In genomic region chr2:158496986-158497385, GRCh38 we compare ENCODE assay signal across 21 cellular contexts. TPM values are rescaled to one million over a fixed set of nuclear protein-coding genes. Genes with fewer than 3 reads are reported as not detected.
A peak's percentile ranks its signal among the peaks of the same experiment; 100 is the strongest.
DNase-seq lines count a peak whose midpoint lies in the region; ATAC-seq, FAIRE-seq and TF ChIP-seq lines count a peak whose summit lies in the region.
"Had no signal": no experiment of that assay in that cellular context is flagged by ENCODE, and none has a peak within 500 bp of the region (broad histone marks: within the 10 kb centered on the region; RNA-seq: fewer than 3 reads in every experiment).

No MANE protein-coding gene starts in this region.

- no TSS peak for BruUV-seq in Calu3 (replicated peaks; lab: Mats Ljungman, UMichigan)

- intact Hi-C loops in Calu3 (cut with micrococcal nuclease; ENCODE audit: unreplicated experiment), result loop anchor here (1.0 to 2.0 kb wide), 2 partner anchors 8 to 38 kb away; no protein-coding TSS in a partner anchor

- no peaks in the 10 kb centered on the region for H3K27me3 Mint-ChIP-seq in Calu3 (ENCODE audit: unreplicated experiment)
- no peaks in the 10 kb centered on the region for H3K27me3 Mint-ChIP-seq in WTC11 (ENCODE audit: low read depth)
- H3K27me3 Mint-ChIP-seq: activated CD4-positive, alpha-beta memory T cell treated with anti-CD3 and anti-CD28 coated beads, Interleukin-2, amount 10 ng/mL, durations not matched to agents 7 days and 5 days; stimulated activated naive B cell treated with anti-CD40 and anti-IgM and Interleukin-4, amounts not matched to agents 10 μg/mL and 1 μg/mL and 100 μg/mL, for 72 hours had no signal

- no peak for FAIRE-seq in keratinocyte (lab: Jason Lieb, UNC)

- no peak for TF ChIP-seq CTCF in Calu3 (IDR thresholded peaks at IDR 0.05; ENCODE audit: unreplicated experiment)
- TF ChIP-seq CTCF in WTC11 (IDR thresholded peaks at IDR 0.05), result no peak
- TF ChIP-seq CTCF in keratinocyte (optimal IDR thresholded peaks at IDR 0.05 in 1 of 3, IDR thresholded peaks at IDR 0.05 in 1 of 3, conservative IDR thresholded peaks at IDR 0.05 in 1 of 3; ENCODE audit: extremely low read depth in 1 of 3, insufficient read depth in 2 of 3, low read length in 3 of 3), result no peak
- TF ChIP-seq CTCF in GM20000 (IDR thresholded peaks at IDR 0.05; ENCODE audit: extremely low read depth, missing control alignments), result no peak

- DNase-seq in Calu3 (no peak), WTC11 (ENCODE audit: low spot score) (no peak), keratinocyte (ENCODE audit: low read depth, low spot score) (no peak), GM20000 (ENCODE audit: low spot score) (no peak)
- DNase-seq: activated CD4-positive, alpha-beta memory T cell treated with anti-CD3 and anti-CD28 coated beads, Interleukin-2, amount 10 ng/mL, durations not matched to agents 7 days and 5 days; activated CD4-positive, CD25-positive, alpha-beta regulatory T cell; activated naive CD4-positive, alpha-beta T cell; C1 segment of cervical spinal cord; gastrocnemius medialis; NCI-H1105; NCI-H2081; NCI-H446 treated with DMSO at 0.1 percent for 48 hours; NK-92 treated with Interleukin-12 subunit alpha and Interleukin-12 subunit beta, amount 100 ng/mL, for 24 hours; stimulated activated CD4-positive, alpha-beta T cell treated with anti-CD3 and anti-CD28 coated beads, Interleukin-1b, Interleukin-23, amount 100 ng/mL, for 48 hours; stimulated activated naive B cell treated with anti-CD40 and anti-IgM and Interleukin-4, amounts not matched to agents 10 μg/mL and 1 μg/mL and 100 μg/mL, for 72 hours; T-helper 9 cell; thyroid gland had no signal

- peaks cover 0 to 4% of the 10 kb centered on the region in 2 experiments for H3K36me3 ChIP-seq in keratinocyte (ENCODE audit: control insufficient read depth in 2 of 2, extremely low read depth in 1 of 2, insufficient read depth in 2 of 2, low read length in 2 of 2)
- H3K36me3 ChIP-seq: cardiac muscle cell, gastrocnemius medialis, thyroid gland had no signal

- no peak overlapping the region for H2AFZ ChIP-seq in keratinocyte (ENCODE audit: control insufficient read depth, low read length)

- H3K9me3 ChIP-seq in keratinocyte (ENCODE audit: control insufficient read depth, low read depth, low read length), result no peaks in the 10 kb centered on the region
- H3K9me3 ChIP-seq: gastrocnemius medialis, thyroid gland had no signal

- H3K27ac Mint-ChIP-seq in Calu3 (ENCODE audit: unreplicated experiment) (peak overlapping the region; percentile 90), WTC11 (peak overlapping the region; percentile 14)
- H3K27ac Mint-ChIP-seq: activated CD4-positive, alpha-beta memory T cell treated with anti-CD3 and anti-CD28 coated beads, Interleukin-2, amount 10 ng/mL, durations not matched to agents 7 days and 5 days; stimulated activated naive B cell treated with anti-CD40 and anti-IgM and Interleukin-4, amounts not matched to agents 10 μg/mL and 1 μg/mL and 100 μg/mL, for 72 hours had no signal

- H3K36me3 Mint-ChIP-seq in Calu3 (ENCODE audit: insufficient read depth, unreplicated experiment) (peaks cover 27% of the 10 kb centered on the region), WTC11 (no peaks in the 10 kb centered on the region)
- H3K36me3 Mint-ChIP-seq: stimulated activated naive B cell treated with anti-CD40 and anti-IgM and Interleukin-4, amounts not matched to agents 10 μg/mL and 1 μg/mL and 100 μg/mL, for 72 hours had no signal

- H3K9me3 Mint-ChIP-seq in Calu3 (ENCODE audit: low read depth, unreplicated experiment) (no peaks in the 10 kb centered on the region), WTC11 (no peaks in the 10 kb centered on the region)
- H3K9me3 Mint-ChIP-seq: activated CD4-positive, alpha-beta memory T cell treated with anti-CD3 and anti-CD28 coated beads, Interleukin-2, amount 10 ng/mL, durations not matched to agents 7 days and 5 days; stimulated activated naive B cell treated with anti-CD40 and anti-IgM and Interleukin-4, amounts not matched to agents 10 μg/mL and 1 μg/mL and 100 μg/mL, for 72 hours had no signal

- H3K9me1 ChIP-seq in keratinocyte (ENCODE audit: control insufficient read depth, extremely low read depth, insufficient read depth, low read length), result no peaks in the 10 kb centered on the region

- POLR2A ChIA-PET in WTC11 (lab: Charles Lee), result no interaction called here

- H3K27me3 ChIP-seq in keratinocyte (ENCODE audit: control insufficient read depth, extremely low read depth, insufficient read depth, low read length), result no peaks in the 10 kb centered on the region
- H3K27me3 ChIP-seq: cardiac muscle cell, gastrocnemius medialis, thyroid gland had no signal

- H3K9ac ChIP-seq in keratinocyte (ENCODE audit: control insufficient read depth, extremely low read depth, insufficient read depth, low read length), result no peak overlapping the region

- H3K27ac ChIP-seq in keratinocyte (ENCODE audit: control insufficient read depth, insufficient read depth, low read length), result peak overlapping the region; percentile 43
- H3K27ac ChIP-seq: cardiac muscle cell, gastrocnemius medialis, SK-N-MC, thyroid gland had no signal

- CTCF ChIA-PET in Calu3 (lab: Charles Lee) (interaction anchor here (0.6 to 1.0 kb wide), 3 partner anchors 47 to 246 kb away, joined by 3 to 5 read pairs (median 3); no protein-coding TSS in a partner anchor), WTC11 (lab: Charles Lee) (interaction anchor here (0.6 to 1.4 kb wide), 6 partner anchors 9 to 473 kb away, joined by 3 to 5 read pairs (median 3); no protein-coding TSS in a partner anchor)

- dilution Hi-C loops in keratinocyte (cut with MboI; ENCODE audit: extremely low pct_ligation_motif_present, low sequenced_read_pairs), result no loop called here

- no peaks in the 10 kb centered on the region for H4K20me1 ChIP-seq in keratinocyte (ENCODE audit: control insufficient read depth, extremely low read depth, insufficient read depth, low read length)

- H3K4me1 Mint-ChIP-seq in Calu3 (ENCODE audit: low read depth, unreplicated experiment) (peaks cover 75% of the 10 kb centered on the region), WTC11 (peaks cover 47% of the 10 kb centered on the region)
- H3K4me1 Mint-ChIP-seq: stimulated activated naive B cell treated with anti-CD40 and anti-IgM and Interleukin-4, amounts not matched to agents 10 μg/mL and 1 μg/mL and 100 μg/mL, for 72 hours had no signal

- H3K4me3 Mint-ChIP-seq in Calu3 (ENCODE audit: low read depth, unreplicated experiment) (peak overlapping the region; percentile 53), WTC11 (peak overlapping the region; percentile 13)
- H3K4me3 Mint-ChIP-seq: activated CD4-positive, alpha-beta memory T cell treated with anti-CD3 and anti-CD28 coated beads, Interleukin-2, amount 10 ng/mL, durations not matched to agents 7 days and 5 days; stimulated activated naive B cell treated with anti-CD40 and anti-IgM and Interleukin-4, amounts not matched to agents 10 μg/mL and 1 μg/mL and 100 μg/mL, for 72 hours had no signal

- peaks cover 59% of the 10 kb centered on the region for H3K79me2 ChIP-seq in keratinocyte (ENCODE audit: control insufficient read depth, insufficient read depth, low read length)

- H3K4me2 ChIP-seq in keratinocyte (ENCODE audit: control insufficient read depth, extremely low read depth, insufficient read depth, low read depth, low read length), result peak overlapping the region; percentile 22

- H3K4me1 ChIP-seq in keratinocyte (ENCODE audit: control insufficient read depth, extremely low read depth, insufficient read depth, low read length), result peaks cover 23% of the 10 kb centered on the region

- no peak overlapping the region for H3K4me3 ChIP-seq in keratinocyte (ENCODE audit: control insufficient read depth in 2 of 3, extremely low read depth in 1 of 3, insufficient read depth in 2 of 3, low read depth in 1 of 3, low read length in 3 of 3)
- H3K4me3 ChIP-seq: cardiac muscle cell, gastrocnemius medialis, SK-N-MC, thyroid gland had no signal

- ATAC-seq in WTC11, result peak; percentile 57
- no peak for ATAC-seq in HG02610 (IDR thresholded peaks at IDR 0.05; ENCODE audit: unreplicated experiment)
- ATAC-seq in HG03280 (IDR thresholded peaks at IDR 0.05; ENCODE audit: unreplicated experiment), result no peak
- ATAC-seq: gastrocnemius medialis; stimulated activated naive B cell treated with anti-CD40 and anti-IgM and Interleukin-4, amounts not matched to agents 10 μg/mL and 1 μg/mL and 100 μg/mL, for 72 hours had no signal

TF ChIP-seq in WTC11, 78 proteins besides CTCF, POLR2A, EP300 and RAD21 (continues in another document):
- TF ChIP-seq MXD4 (CRISPR knock-in tag; IDR thresholded peaks at IDR 0.05; ENCODE audit: borderline replicate concordance), result no peak

RNA-seq across cellular contexts. Expression of gene PKP4, which starts 40.2 kb away (rescaled TPM):
- total RNA-seq in Calu3 (2022) (119 and 137 TPM in 2 replicates), WTC11 (2021) (66.3 to 78.9 TPM (median 69.3 TPM) in 3 replicates)
- 31.1 to 43.8 TPM (median 39.0 TPM) in 3 replicates for polyA plus RNA-seq in keratinocyte
- polyA plus RNA-seq in keratinocyte (2011; ENCODE audit: low read depth), result 49.2 TPM
- 23.4 and 41.6 TPM in 2 replicates for polyA plus RNA-seq in keratinocyte (2011; cell fraction: cytosol; rRNA removed)
- 66.4 and 70.5 TPM in 2 replicates for polyA plus RNA-seq in keratinocyte (2011; cell fraction: nucleus; rRNA removed)
- polyA plus RNA-seq in keratinocyte (2012; ENCODE audit: low replicate concordance), result 27.0 and 31.2 TPM in 2 replicates
- 58.2 to 101 TPM (median 94.1 TPM) in 3 replicates for polyA minus RNA-seq in keratinocyte
- 47.8 TPM for polyA minus RNA-seq in keratinocyte (2011; cell fraction: cytosol; rRNA and poly(A)+ RNA removed)
- polyA minus RNA-seq in keratinocyte (2011; cell fraction: nucleus; rRNA and poly(A)+ RNA removed), result 53.1 and 83.2 TPM in 2 replicates

RNA-seq across cellular contexts. Expression of gene CCDC148, which starts 40.4 kb away (rescaled TPM):
- total RNA-seq in Calu3 (2022), result 4.3 and 5.1 TPM in 2 replicates
- total RNA-seq in WTC11 (2021), result 1.7 to 2.1 TPM (median 1.9 TPM) in 3 replicates
- 0.13 to 0.39 TPM (median 0.14 TPM) in 3 replicates for polyA plus RNA-seq in keratinocyte
- polyA plus RNA-seq in keratinocyte (2011; ENCODE audit: low read depth), result 0.46 TPM
- polyA plus RNA-seq in keratinocyte (2011; cell fraction: cytosol; rRNA removed), result 0.21 and 0.39 TPM in 2 replicates
- 0.28 and 0.29 TPM in 2 replicates for polyA plus RNA-seq in keratinocyte (2011; cell fraction: nucleus; rRNA removed)
- polyA plus RNA-seq in keratinocyte (2012; ENCODE audit: low replicate concordance), result 0.06 and 0.29 TPM in 2 replicates
- 0.58 to 1.1 TPM in 2 of 3 replicates, not detected in the other for polyA minus RNA-seq in keratinocyte
- not detected for polyA minus RNA-seq in keratinocyte (2011; cell fraction: cytosol; rRNA and poly(A)+ RNA removed)
- polyA minus RNA-seq in keratinocyte (2011; cell fraction: nucleus; rRNA and poly(A)+ RNA removed), result 0.85 and 1.3 TPM in 2 replicates
- total RNA-seq: activated CD4-positive, alpha-beta memory T cell treated with anti-CD3 and anti-CD28 coated beads, Interleukin-2, amount 10 ng/mL, durations not matched to agents 7 days and 5 days had no signal
